Comparison of ENCODE assay signal across 17 cellular contexts in the genomic region with DNA sequence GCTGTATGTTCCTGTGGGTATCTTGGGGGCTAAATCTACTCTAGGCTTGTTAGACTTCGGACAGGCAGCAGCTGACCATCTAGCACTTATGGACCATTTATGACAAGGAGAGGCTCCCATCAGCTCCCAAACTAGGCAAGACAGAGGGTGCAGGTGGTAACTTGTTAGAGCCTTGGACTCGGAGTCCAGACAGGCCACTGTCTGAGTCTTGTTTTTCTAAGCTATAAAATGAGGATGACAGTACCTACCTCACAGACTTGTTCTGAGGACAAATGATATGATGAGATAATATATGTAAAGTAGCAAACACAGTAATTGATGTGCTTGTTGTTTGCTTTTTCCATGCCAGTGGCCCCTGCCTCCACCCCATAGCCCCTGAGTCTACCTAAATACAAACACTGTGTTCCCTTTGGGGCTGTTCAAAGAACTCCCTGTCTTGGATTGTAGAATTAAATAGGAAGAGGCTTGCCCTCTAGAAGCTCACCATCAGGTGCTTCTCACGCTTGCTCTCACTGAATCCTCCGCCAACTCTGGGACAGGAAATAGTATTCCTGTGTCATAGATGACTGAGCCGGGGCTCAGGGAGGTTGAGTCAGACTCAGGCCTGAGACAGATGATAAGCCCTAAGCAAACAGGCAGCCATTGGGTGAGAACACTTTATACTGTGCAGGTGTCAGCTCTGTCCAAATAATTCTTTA. TPM values are rescaled to one million over a fixed set of nuclear protein-coding genes. Genes with fewer than 3 reads are reported as not detected.
DNase-seq lines count a peak whose midpoint lies in the region; ATAC-seq and TF ChIP-seq lines count a peak whose summit lies in the region.
"Had no signal": no experiment of that assay in that cellular context is flagged by ENCODE, and none has a peak within 500 bp of the region (broad histone marks: within the 10 kb centered on the region; RNA-seq: fewer than 3 reads in every experiment).

No MANE protein-coding gene starts in this region.

- H3K36me3 Mint-ChIP-seq in activated naive CD8-positive, alpha-beta T cell, result no peaks in the 10 kb centered on the region
- H3K36me3 Mint-ChIP-seq in activated naive CD8-positive, alpha-beta T cell treated with anti-CD3 and anti-CD28 coated beads for 36 hours, result no peaks in the 10 kb centered on the region
- H3K36me3 Mint-ChIP-seq in type B pancreatic cell, result no peaks in the 10 kb centered on the region
- H3K36me3 Mint-ChIP-seq: activated naive CD4-positive, alpha-beta T cell treated with anti-CD3 and anti-CD28 coated beads, Interleukin-2, amount 50 U/mL, for 72 hours had no signal

- no peak overlapping the region for H3K27ac Mint-ChIP-seq in activated naive CD8-positive, alpha-beta T cell
- H3K27ac Mint-ChIP-seq in activated naive CD8-positive, alpha-beta T cell treated with anti-CD3 and anti-CD28 coated beads for 36 hours, result no peak overlapping the region
- peak overlapping the region; percentile 4 for H3K27ac Mint-ChIP-seq in type B pancreatic cell

- peak; percentile 98 for ATAC-seq in RWPE2 (ENCODE audit: low read depth)
- ATAC-seq in HG03439 (IDR thresholded peaks at IDR 0.05; ENCODE audit: unreplicated experiment), result no peak

- peaks cover 4% of the 10 kb centered on the region for H3K27me3 Mint-ChIP-seq in activated naive CD8-positive, alpha-beta T cell
- H3K27me3 Mint-ChIP-seq in activated naive CD8-positive, alpha-beta T cell treated with anti-CD3 and anti-CD28 coated beads for 36 hours, result no peaks in the 10 kb centered on the region
- peaks cover 8% of the 10 kb centered on the region for H3K27me3 Mint-ChIP-seq in type B pancreatic cell

- H3K27me3 ChIP-seq in RWPE2 (ENCODE audit: insufficient read depth, poor library complexity, severe bottlenecking), result no peaks in the 10 kb centered on the region
- H3K27me3 ChIP-seq: upper lobe of left lung had no signal

- no peak for DNase-seq in activated naive CD8-positive, alpha-beta T cell treated with anti-CD3 and anti-CD28 coated beads for 36 hours
- DNase-seq in RWPE2 (ENCODE audit: low spot score) (no peak), fibroblast of pulmonary artery (ENCODE audit: low read depth) (peak; percentile 50), type B pancreatic cell (ENCODE audit: extremely low spot score, unreplicated experiment) (no peak), iPS-NIHi11 (ENCODE audit: low spot score) (no peak)
- no peak for DNase-seq in activated CD4-positive, alpha-beta T cell treated with anti-CD3 and anti-CD28 coated beads, Interleukin-2, amount 50 U/mL, for 1 hour
- DNase-seq: dorsolateral prefrontal cortex, glutamatergic neuron, NCI-H2171, RPMI8226, spleen, T1000, upper lobe of left lung had no signal

- no peak overlapping the region for H3K27ac ChIP-seq in RWPE2 (ENCODE audit: poor library complexity, severe bottlenecking)
- H3K27ac ChIP-seq: dorsolateral prefrontal cortex, spleen had no signal

- no peaks in the 10 kb centered on the region for H3K36me3 ChIP-seq in RWPE2 (ENCODE audit: low read depth)
- H3K36me3 ChIP-seq: spleen, upper lobe of left lung had no signal

- H3K4me3 Mint-ChIP-seq in activated naive CD8-positive, alpha-beta T cell, result peak overlapping the region; percentile 11
- H3K4me3 Mint-ChIP-seq in activated naive CD8-positive, alpha-beta T cell treated with anti-CD3 and anti-CD28 coated beads for 36 hours, result no peak overlapping the region
- H3K4me3 Mint-ChIP-seq in type B pancreatic cell, result no peak overlapping the region
- H3K4me3 Mint-ChIP-seq: neural crest cell had no signal

- no peaks in the 10 kb centered on the region for H3K9me3 Mint-ChIP-seq in activated naive CD8-positive, alpha-beta T cell (ENCODE audit: low read depth)
- H3K9me3 Mint-ChIP-seq in activated naive CD8-positive, alpha-beta T cell treated with anti-CD3 and anti-CD28 coated beads for 36 hours, result no peaks in the 10 kb centered on the region
- no peaks in the 10 kb centered on the region for H3K9me3 Mint-ChIP-seq in type B pancreatic cell
- H3K9me3 Mint-ChIP-seq: activated naive CD4-positive, alpha-beta T cell treated with anti-CD3 and anti-CD28 coated beads, Interleukin-2, amount 50 U/mL, for 72 hours; neural crest cell had no signal

- H3K9me3 ChIP-seq in RWPE2 (ENCODE audit: severe bottlenecking), result no peaks in the 10 kb centered on the region
- H3K9me3 ChIP-seq: spleen, upper lobe of left lung had no signal

- H3K4me3 ChIP-seq in RWPE2 (ENCODE audit: severe bottlenecking) (no peak overlapping the region), fibroblast of pulmonary artery (replicated peaks; ENCODE audit: low read depth, low read length) (no peak overlapping the region)
- H3K4me3 ChIP-seq: dorsolateral prefrontal cortex, spleen, upper lobe of left lung had no signal

- TF ChIP-seq CTCF in RWPE2 (IDR thresholded peaks at IDR 0.05; ENCODE audit: poor library complexity, severe bottlenecking) (no peak), fibroblast of pulmonary artery (IDR thresholded peaks at IDR 0.05; ENCODE audit: low read length, missing control alignments) (no peak), type B pancreatic cell (conservative IDR thresholded peaks at IDR 0.05) (no peak)

- peaks cover 28% of the 10 kb centered on the region for H3K4me1 Mint-ChIP-seq in activated naive CD8-positive, alpha-beta T cell (ENCODE audit: low read depth)
- peaks cover 15% of the 10 kb centered on the region for H3K4me1 Mint-ChIP-seq in activated naive CD8-positive, alpha-beta T cell treated with anti-CD3 and anti-CD28 coated beads for 36 hours
- H3K4me1 Mint-ChIP-seq in type B pancreatic cell (ENCODE audit: unreplicated experiment), result peaks cover 34% of the 10 kb centered on the region

- H3K4me1 ChIP-seq in RWPE2 (ENCODE audit: insufficient read depth, poor library complexity, severe bottlenecking), result peaks cover 9% of the 10 kb centered on the region

RNA-seq across cellular contexts. Expression of gene EPHB3, which starts 58.7 kb away (rescaled TPM):
- under 1 TPM; 0.04 to 0.16 TPM for total RNA-seq in activated naive CD8-positive, alpha-beta T cell treated with anti-CD3 and anti-CD28 coated beads for 36 hours
- total RNA-seq in type B pancreatic cell (ENCODE audit: low replicate concordance), result 57.7 and 65.0 TPM in 2 replicates

Comparison
In these comparisons a context has a peak if more than half of its experiments do, and no peak if none do; other contexts are left out.
1. RNA of gene EPHB3, which starts 58.7 kb away (total RNA-seq): 57.7 to 65.0 TPM in type B pancreatic cell; 0.04 to 0.16 TPM in activated naive CD8-positive, alpha-beta T cell treated with anti-CD3 and anti-CD28 coated beads for 36 hours; every median in the first group is over 10 times any median in the second.